ENCODE assay signal across 1 cellular context in the genomic region with DNA sequence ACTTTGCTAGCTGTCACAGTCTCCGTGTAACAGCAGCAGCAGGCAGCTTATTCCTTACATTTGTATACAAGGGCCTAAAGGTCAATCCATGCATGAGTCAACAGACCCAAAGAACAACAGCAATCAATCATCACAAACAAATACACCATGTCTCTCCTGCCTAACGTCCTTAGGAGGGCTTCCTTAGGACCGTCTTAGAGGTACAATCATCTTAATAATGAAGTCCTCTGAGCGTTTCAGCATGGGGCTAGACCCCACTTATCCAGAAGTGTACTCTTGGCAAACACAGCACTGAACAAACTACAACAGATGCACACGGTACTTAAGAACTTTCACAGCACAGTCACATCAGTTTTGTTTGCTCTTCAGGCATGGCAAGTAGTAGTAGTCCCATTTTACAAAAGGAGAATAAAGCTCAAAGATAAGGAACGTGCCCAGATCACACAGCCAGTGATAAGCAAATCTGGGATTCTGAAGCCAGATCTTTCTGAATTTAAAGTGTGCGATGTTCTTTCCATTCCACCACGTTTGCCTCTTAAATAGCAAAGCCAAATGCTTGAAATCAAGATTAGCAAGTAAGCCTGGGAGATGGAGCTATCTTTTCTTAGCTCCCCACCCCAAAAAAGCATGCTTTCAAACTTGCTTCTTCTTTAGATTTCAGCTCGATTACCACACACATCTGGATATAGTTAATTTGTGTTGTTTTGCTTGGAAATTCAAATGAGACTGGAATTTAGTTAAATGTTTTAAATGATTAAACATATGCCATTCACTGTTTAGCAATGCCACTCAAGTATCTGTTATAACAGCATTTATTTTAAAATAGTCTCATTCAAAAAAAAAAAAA.
A peak's percentile ranks its signal among the peaks of the same experiment; 100 is the strongest.
TF ChIP-seq lines count a peak whose summit lies in the region.

No MANE protein-coding gene starts in this region.

TF ChIP-seq in K562, 482 proteins besides CTCF, POLR2A, EP300 and RAD21 (continued from another document and continues in another):
- TF ChIP-seq PBX2 (CRISPR knock-in tag; IDR thresholded peaks at IDR 0.05; ENCODE audit: low read depth) (peak; percentile 35; the same call in 1 of the 2 replicates), PBX2 (tag; conservative IDR thresholded peaks at IDR 0.05; ENCODE audit: low read depth) (peak; percentile 80), ZEB2 (IDR thresholded peaks at IDR 0.05) (no peak), ATF6 (CRISPR knock-in tag; IDR thresholded peaks at IDR 0.05) (no peak), PCBP1 (IDR thresholded peaks at IDR 0.05; ENCODE audit: low read depth, low read length, poor library complexity, severe bottlenecking) (no peak), LEF1 (IDR thresholded peaks at IDR 0.05) (peak; percentile 14; the same call in 1 of the 2 replicates), SOX6 (IDR thresholded peaks at IDR 0.05) (peak; percentile 77), SP1 (CRISPR knock-in tag; IDR thresholded peaks at IDR 0.05) (no peak), JUND (IDR thresholded peaks at IDR 0.05; ENCODE audit: borderline replicate concordance, low read depth, low read length) (peak; percentile 76; the same call in 1 of the 2 replicates), JUND (tag; IDR thresholded peaks at IDR 0.05; ENCODE audit: borderline replicate concordance, low read depth, low read length) (peak; percentile 42; the same call in 1 of the 3 replicates), SMARCA4 (IDR thresholded peaks at IDR 0.05) (peak; percentile 49; the same call in 1 of the 2 replicates), ZNF133 (CRISPR knock-in tag; IDR thresholded peaks at IDR 0.05) (no peak), FOXP1 (CRISPR knock-in tag; IDR thresholded peaks at IDR 0.05) (0 out of 2 replicates have a peak, but pooled peaks have one; percentile 30), ZNF583 (CRISPR knock-in tag; IDR thresholded peaks at IDR 0.05) (no peak), CHD1 (IDR thresholded peaks at IDR 0.05; ENCODE audit: low read length) (no peak), CCAR2 (IDR thresholded peaks at IDR 0.05; ENCODE audit: low read depth, low read length) (no peak), HDGF (IDR thresholded peaks at IDR 0.05) (0 out of 2 replicates have a peak, but pooled peaks have one; percentile 32), ZKSCAN3 (CRISPR knock-in tag; IDR thresholded peaks at IDR 0.05) (no peak), NR2C1 (IDR thresholded peaks at IDR 0.05) (peak; percentile 17; the same call in 1 of the 2 replicates), NR2C1 (tag; IDR thresholded peaks at IDR 0.05) (no peak; the same call in 1 of the 2 replicates), CAMTA2 (CRISPR knock-in tag; conservative IDR thresholded peaks at IDR 0.05) (no peak)
- TF ChIP-seq, protein P1, sequence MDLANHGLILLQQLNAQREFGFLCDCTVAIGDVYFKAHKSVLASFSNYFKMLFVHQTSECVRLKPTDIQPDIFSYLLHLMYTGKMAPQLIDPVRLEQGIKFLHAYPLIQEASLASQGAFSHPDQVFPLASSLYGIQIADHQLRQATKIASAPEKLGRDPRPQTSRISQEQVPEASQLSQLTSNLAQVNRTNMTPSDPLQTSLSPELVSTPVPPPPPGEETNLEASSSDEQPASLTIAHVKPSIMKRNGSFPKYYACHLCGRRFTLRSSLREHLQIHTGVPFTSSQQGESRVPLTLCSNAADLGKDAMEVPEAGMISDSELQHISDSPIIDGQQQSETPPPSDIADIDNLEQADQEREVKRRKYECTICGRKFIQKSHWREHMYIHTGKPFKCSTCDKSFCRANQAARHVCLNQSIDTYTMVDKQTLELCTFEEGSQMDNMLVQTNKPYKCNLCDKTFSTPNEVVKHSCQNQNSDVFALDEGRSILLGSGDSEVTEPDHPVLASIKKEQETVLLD (IDR thresholded peaks at IDR 0.05), result 0 out of 2 replicates have a peak, but pooled peaks have one; percentile 23
- TF ChIP-seq, protein P2, sequence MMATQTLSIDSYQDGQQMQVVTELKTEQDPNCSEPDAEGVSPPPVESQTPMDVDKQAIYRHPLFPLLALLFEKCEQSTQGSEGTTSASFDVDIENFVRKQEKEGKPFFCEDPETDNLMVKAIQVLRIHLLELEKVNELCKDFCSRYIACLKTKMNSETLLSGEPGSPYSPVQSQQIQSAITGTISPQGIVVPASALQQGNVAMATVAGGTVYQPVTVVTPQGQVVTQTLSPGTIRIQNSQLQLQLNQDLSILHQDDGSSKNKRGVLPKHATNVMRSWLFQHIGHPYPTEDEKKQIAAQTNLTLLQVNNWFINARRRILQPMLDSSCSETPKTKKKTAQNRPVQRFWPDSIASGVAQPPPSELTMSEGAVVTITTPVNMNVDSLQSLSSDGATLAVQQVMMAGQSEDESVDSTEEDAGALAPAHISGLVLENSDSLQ (IDR thresholded peaks at IDR 0.05), result peak; percentile 91
- TF ChIP-seq, protein P3, sequence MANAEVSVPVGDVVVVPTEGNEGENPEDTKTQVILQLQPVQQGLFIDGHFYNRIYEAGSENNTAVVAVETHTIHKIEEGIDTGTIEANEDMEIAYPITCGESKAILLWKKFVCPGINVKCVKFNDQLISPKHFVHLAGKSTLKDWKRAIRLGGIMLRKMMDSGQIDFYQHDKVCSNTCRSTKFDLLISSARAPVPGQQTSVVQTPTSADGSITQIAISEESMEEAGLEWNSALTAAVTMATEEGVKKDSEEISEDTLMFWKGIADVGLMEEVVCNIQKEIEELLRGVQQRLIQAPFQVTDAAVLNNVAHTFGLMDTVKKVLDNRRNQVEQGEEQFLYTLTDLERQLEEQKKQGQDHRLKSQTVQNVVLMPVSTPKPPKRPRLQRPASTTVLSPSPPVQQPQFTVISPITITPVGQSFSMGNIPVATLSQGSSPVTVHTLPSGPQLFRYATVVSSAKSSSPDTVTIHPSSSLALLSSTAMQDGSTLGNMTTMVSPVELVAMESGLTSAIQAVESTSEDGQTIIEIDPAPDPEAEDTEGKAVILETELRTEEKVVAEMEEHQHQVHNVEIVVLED (CRISPR knock-in tag; IDR thresholded peaks at IDR 0.05), result no peak
- TF ChIP-seq, protein P4, sequence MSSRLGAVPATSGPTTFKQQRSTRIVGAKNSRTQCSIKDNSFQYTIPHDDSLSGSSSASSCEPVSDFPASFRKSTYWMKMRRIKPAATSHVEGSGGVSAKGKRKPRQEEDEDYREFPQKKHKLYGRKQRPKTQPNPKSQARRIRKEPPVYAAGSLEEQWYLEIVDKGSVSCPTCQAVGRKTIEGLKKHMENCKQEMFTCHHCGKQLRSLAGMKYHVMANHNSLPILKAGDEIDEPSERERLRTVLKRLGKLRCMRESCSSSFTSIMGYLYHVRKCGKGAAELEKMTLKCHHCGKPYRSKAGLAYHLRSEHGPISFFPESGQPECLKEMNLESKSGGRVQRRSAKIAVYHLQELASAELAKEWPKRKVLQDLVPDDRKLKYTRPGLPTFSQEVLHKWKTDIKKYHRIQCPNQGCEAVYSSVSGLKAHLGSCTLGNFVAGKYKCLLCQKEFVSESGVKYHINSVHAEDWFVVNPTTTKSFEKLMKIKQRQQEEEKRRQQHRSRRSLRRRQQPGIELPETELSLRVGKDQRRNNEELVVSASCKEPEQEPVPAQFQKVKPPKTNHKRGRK (tag; IDR thresholded peaks at IDR 0.05), result no peak
- TF ChIP-seq, protein P5, sequence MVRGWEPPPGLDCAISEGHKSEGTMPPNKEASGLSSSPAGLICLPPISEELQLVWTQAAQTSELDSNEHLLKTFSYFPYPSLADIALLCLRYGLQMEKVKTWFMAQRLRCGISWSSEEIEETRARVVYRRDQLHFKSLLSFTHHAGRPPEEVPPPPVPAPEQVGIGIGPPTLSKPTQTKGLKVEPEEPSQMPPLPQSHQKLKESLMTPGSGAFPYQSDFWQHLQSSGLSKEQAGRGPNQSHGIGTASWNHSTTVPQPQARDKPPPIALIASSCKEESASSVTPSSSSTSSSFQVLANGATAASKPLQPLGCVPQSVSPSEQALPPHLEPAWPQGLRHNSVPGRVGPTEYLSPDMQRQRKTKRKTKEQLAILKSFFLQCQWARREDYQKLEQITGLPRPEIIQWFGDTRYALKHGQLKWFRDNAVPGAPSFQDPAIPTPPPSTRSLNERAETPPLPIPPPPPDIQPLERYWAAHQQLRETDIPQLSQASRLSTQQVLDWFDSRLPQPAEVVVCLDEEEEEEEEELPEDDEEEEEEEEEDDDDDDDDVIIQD (CRISPR knock-in tag; IDR thresholded peaks at IDR 0.05), result no peak
- TF ChIP-seq, protein P6, sequence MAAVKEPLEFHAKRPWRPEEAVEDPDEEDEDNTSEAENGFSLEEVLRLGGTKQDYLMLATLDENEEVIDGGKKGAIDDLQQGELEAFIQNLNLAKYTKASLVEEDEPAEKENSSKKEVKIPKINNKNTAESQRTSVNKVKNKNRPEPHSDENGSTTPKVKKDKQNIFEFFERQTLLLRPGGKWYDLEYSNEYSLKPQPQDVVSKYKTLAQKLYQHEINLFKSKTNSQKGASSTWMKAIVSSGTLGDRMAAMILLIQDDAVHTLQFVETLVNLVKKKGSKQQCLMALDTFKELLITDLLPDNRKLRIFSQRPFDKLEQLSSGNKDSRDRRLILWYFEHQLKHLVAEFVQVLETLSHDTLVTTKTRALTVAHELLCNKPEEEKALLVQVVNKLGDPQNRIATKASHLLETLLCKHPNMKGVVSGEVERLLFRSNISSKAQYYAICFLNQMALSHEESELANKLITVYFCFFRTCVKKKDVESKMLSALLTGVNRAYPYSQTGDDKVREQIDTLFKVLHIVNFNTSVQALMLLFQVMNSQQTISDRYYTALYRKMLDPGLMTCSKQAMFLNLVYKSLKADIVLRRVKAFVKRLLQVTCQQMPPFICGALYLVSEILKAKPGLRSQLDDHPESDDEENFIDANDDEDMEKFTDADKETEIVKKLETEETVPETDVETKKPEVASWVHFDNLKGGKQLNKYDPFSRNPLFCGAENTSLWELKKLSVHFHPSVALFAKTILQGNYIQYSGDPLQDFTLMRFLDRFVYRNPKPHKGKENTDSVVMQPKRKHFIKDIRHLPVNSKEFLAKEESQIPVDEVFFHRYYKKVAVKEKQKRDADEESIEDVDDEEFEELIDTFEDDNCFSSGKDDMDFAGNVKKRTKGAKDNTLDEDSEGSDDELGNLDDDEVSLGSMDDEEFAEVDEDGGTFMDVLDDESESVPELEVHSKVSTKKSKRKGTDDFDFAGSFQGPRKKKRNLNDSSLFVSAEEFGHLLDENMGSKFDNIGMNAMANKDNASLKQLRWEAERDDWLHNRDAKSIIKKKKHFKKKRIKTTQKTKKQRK (IDR thresholded peaks at IDR 0.05; ENCODE audit: borderline replicate concordance, low read depth, low read length), result no peak
